ENCODE assay signal across 9 cellular contexts in the genomic region with DNA sequence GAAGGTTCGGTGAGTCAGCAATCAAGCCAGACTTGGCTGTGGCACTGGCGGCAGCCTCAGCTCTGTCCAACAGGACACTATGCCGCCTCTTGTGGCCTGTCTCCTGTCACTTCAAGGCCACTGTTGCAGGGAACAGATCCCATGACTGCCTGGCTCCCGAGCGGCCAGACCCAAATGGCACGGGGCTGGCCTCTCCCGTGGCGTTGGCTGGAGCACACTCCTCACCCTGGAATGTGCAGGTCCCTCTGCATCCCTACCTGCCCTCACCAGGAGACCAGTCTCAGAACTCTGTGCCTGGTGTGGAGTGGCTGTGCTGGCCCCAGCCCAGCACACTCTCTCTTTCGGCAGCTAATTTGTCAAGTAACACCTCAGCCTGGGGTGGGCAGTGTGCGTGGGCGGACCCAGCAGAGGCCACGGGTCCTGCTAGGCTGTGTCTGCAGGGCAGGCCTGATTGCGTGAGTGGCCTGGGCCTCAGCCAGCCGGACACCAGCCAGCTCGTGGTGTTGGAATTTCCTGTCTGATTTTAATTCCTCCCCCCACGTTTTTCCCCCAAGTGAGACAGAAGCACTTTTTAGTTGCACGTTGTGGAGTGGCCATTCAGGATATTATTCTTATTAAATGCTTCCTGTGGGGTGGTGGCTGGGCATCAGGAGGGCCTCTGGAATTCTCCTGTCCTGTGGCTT.
DNase-seq lines count a peak whose midpoint lies in the region; ATAC-seq and TF ChIP-seq lines count a peak whose summit lies in the region.
"Had no signal": no experiment of that assay in that cellular context is flagged by ENCODE, and none has a peak within 500 bp of the region (broad histone marks: within the 10 kb centered on the region; RNA-seq: fewer than 3 reads in every experiment).

No MANE protein-coding gene starts in this region.

- POLR2A ChIA-PET in BJ (lab: Charles Lee), result no interaction called here

- H3K4me1 Mint-ChIP-seq in nephron, result peaks cover 84% of the 10 kb centered on the region
- no peaks in the 10 kb centered on the region for H3K4me1 Mint-ChIP-seq in activated T-helper 2 cell treated with anti-CD3 and anti-CD28 coated beads, Interferon-gamma antibody, Interleukin-2, Interleukin-4, amounts not matched to agents 10 μg/mL and 5 μg/mL and 100 μg/mL, durations not matched to agents 14 hours and 24 hours and 36 hours (ENCODE audit: low read depth)

- H3K4me3 Mint-ChIP-seq in nephron, result no peak overlapping the region
- no peak overlapping the region for H3K4me3 Mint-ChIP-seq in activated T-helper 2 cell treated with anti-CD3 and anti-CD28 coated beads, Interferon-gamma antibody, Interleukin-2, Interleukin-4, amounts not matched to agents 10 μg/mL and 5 μg/mL and 100 μg/mL, durations not matched to agents 14 hours and 24 hours and 36 hours (ENCODE audit: low read depth)

- H3K27ac ChIP-seq in SJSA1, result peak overlapping the region; percentile 71
- H3K27ac ChIP-seq: Peyer's patch had no signal

- peaks cover 13% of the 10 kb centered on the region for H3K27me3 Mint-ChIP-seq in nephron (ENCODE audit: low read depth)
- no peaks in the 10 kb centered on the region for H3K27me3 Mint-ChIP-seq in activated T-helper 2 cell treated with anti-CD3 and anti-CD28 coated beads, Interferon-gamma antibody, Interleukin-2, Interleukin-4, amounts not matched to agents 10 μg/mL and 5 μg/mL and 100 μg/mL, durations not matched to agents 14 hours and 24 hours and 36 hours (ENCODE audit: low read depth)

- ATAC-seq in GM18870 (IDR thresholded peaks at IDR 0.05; ENCODE audit: unreplicated experiment), result no peak
- ATAC-seq in GM19455 (IDR thresholded peaks at IDR 0.05; ENCODE audit: unreplicated experiment), result no peak

- no peaks in the 10 kb centered on the region for H3K9me3 Mint-ChIP-seq in nephron
- no peaks in the 10 kb centered on the region for H3K9me3 Mint-ChIP-seq in activated T-helper 2 cell treated with anti-CD3 and anti-CD28 coated beads, Interferon-gamma antibody, Interleukin-2, Interleukin-4, amounts not matched to agents 10 μg/mL and 5 μg/mL and 100 μg/mL, durations not matched to agents 14 hours and 24 hours and 36 hours

- H3K4me3 ChIP-seq in BJ (ENCODE audit: low read depth, low read length), result no peak overlapping the region
- H3K4me3 ChIP-seq in SJSA1, result no peak overlapping the region
- no peak overlapping the region for H3K4me3 ChIP-seq in fibroblast of mammary gland (ENCODE audit: control insufficient read depth, low read depth, low read length)
- H3K4me3 ChIP-seq: Peyer's patch had no signal

- intact Hi-C loops in activated T-helper 2 cell treated with anti-CD3 and anti-CD28 coated beads, Interferon-gamma antibody, Interleukin-2, Interleukin-4, amounts not matched to agents 10 μg/mL and 5 μg/mL and 100 μg/mL, durations not matched to agents 14 hours and 24 hours and 36 hours (cut with micrococcal nuclease), result no loop called here

- H3K9me3 ChIP-seq in SJSA1 (replicated peaks), result no peaks in the 10 kb centered on the region
- H3K9me3 ChIP-seq: Peyer's patch had no signal

- H3K4me1 ChIP-seq in SJSA1 (replicated peaks), result peaks cover 72% of the 10 kb centered on the region

- peak; percentile 82 for DNase-seq in BJ (ENCODE audit: low read depth)
- DNase-seq in SJSA1 (ENCODE audit: low read depth in 1 of 2, low spot score in 2 of 2), result peak; percentile 92 to 95
- DNase-seq in fibroblast of mammary gland (ENCODE audit: low read depth), result peak; percentile 86
- no peak for DNase-seq in activated T-helper 2 cell treated with anti-CD3 and anti-CD28 coated beads, Interferon-gamma antibody, Interleukin-2, Interleukin-4, amounts not matched to agents 10 μg/mL and 5 μg/mL and 100 μg/mL, durations not matched to agents 14 hours and 24 hours and 36 hours (ENCODE audit: low spot score)
- DNase-seq in NCI-H446 (lab: John Stamatoyannopoulos, UW), result no peak

- H3K36me3 ChIP-seq in BJ (ENCODE audit: control insufficient read depth, insufficient read depth, low read length) (no peaks in the 10 kb centered on the region), SJSA1 (peaks cover 30% of the 10 kb centered on the region)
- H3K36me3 ChIP-seq: Peyer's patch had no signal

- CTCF ChIA-PET in BJ (lab: Yijun Ruan, JAX), result interaction anchor here (1.3 to 1.6 kb wide), 3 partner anchors 46 to 216 kb away, joined by 3 read pairs; no protein-coding TSS in a partner anchor

- H3K27me3 ChIP-seq in BJ (ENCODE audit: control insufficient read depth, insufficient read depth, low read length) (no peaks in the 10 kb centered on the region), SJSA1 (replicated peaks) (no peaks in the 10 kb centered on the region)
- H3K27me3 ChIP-seq: Peyer's patch had no signal

- peaks cover 2% of the 10 kb centered on the region for H3K36me3 Mint-ChIP-seq in nephron (ENCODE audit: low read depth)
- no peaks in the 10 kb centered on the region for H3K36me3 Mint-ChIP-seq in activated T-helper 2 cell treated with anti-CD3 and anti-CD28 coated beads, Interferon-gamma antibody, Interleukin-2, Interleukin-4, amounts not matched to agents 10 μg/mL and 5 μg/mL and 100 μg/mL, durations not matched to agents 14 hours and 24 hours and 36 hours (ENCODE audit: low read depth)

- TF ChIP-seq CTCF in BJ (IDR thresholded peaks at IDR 0.05; ENCODE audit: insufficient read depth, low read depth, low read length) (no peak), fibroblast of mammary gland (conservative IDR thresholded peaks at IDR 0.05; ENCODE audit: control insufficient read depth, insufficient read depth, low read depth, low read length) (no peak), nephron (IDR thresholded peaks at IDR 0.05; ENCODE audit: unreplicated experiment in 3 of 3) (no peak)

- H3K27ac Mint-ChIP-seq in nephron, result peak overlapping the region; percentile 41 to 75 (median 75)
- H3K27ac Mint-ChIP-seq in activated T-helper 2 cell treated with anti-CD3 and anti-CD28 coated beads, Interferon-gamma antibody, Interleukin-2, Interleukin-4, amounts not matched to agents 10 μg/mL and 5 μg/mL and 100 μg/mL, durations not matched to agents 14 hours and 24 hours and 36 hours, result no peak overlapping the region

Comparison
In these comparisons a context has a peak if more than half of its experiments do, and no peak if none do; other contexts are left out.
1. DNase-seq: peak in BJ (single experiment), SJSA1 (2 of 2) and fibroblast of mammary gland (single experiment); none in activated T-helper 2 cell treated with anti-CD3 and anti-CD28 coated beads, Interferon-gamma antibody, Interleukin-2, Interleukin-4, amounts not matched to agents 10 μg/mL and 5 μg/mL and 100 μg/mL, durations not matched to agents 14 hours and 24 hours and 36 hours (single experiment) and NCI-H446 (0 of 2).